10 cellular contexts compared by ENCODE assay signal in the genomic region with DNA sequence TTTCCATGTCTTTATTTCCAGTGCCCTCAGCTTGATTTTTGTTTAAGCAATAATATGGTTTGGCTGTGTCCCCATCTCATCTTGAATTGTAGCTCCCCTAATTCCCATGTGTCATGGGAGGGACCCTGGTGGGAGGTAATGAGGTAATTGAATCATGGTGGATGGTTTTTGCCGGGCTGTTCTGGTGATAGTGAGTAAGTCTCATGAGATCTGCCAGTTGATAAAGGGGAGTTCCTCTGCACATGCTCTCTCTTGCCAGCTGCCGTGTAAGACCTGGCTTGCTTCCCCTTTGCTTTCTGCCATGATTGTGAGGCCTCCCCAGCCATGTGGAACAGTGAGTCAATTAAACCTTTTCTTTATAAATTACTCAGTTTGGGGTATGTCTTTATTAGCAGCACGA.
"Had no signal": no experiment of that assay in that cellular context is flagged by ENCODE, and none has a peak within 500 bp of the region (broad histone marks: within the 10 kb centered on the region; RNA-seq: fewer than 3 reads in every experiment).

No MANE protein-coding gene starts in this region.

- ATAC-seq: right lobe of liver had no signal

- H3K4me1 ChIP-seq: prostate gland, right lobe of liver, suprapubic skin had no signal

- DNase-seq: activated CD4-positive, alpha-beta T cell treated with anti-CD3 and anti-CD28 coated beads, Interleukin-2, amount 10 ng/mL, durations not matched to agents 7 days and 5 days; activated CD8-positive, alpha-beta memory T cell treated with anti-CD3 and anti-CD28 coated beads for 24 hours; activated naive CD8-positive, alpha-beta T cell treated with anti-CD3 and anti-CD28 coated beads for 36 hours; cerebellar nuclear complex; effector memory CD4-positive, alpha-beta T cell; nucleus accumbens; right lobe of liver had no signal

- H3K27me3 ChIP-seq: right lobe of liver, suprapubic skin had no signal

- H3K9me3 ChIP-seq: prostate gland, right lobe of liver, suprapubic skin had no signal

- FAIRE-seq: keratinocyte had no signal

- H3K27ac ChIP-seq: prostate gland, right lobe of liver, suprapubic skin had no signal

- H3K36me3 ChIP-seq: prostate gland, right lobe of liver, suprapubic skin had no signal

- H3K4me3 ChIP-seq: prostate gland, right lobe of liver, suprapubic skin had no signal
